ENCODE assay signal across 18 cellular contexts in the genomic region with DNA sequence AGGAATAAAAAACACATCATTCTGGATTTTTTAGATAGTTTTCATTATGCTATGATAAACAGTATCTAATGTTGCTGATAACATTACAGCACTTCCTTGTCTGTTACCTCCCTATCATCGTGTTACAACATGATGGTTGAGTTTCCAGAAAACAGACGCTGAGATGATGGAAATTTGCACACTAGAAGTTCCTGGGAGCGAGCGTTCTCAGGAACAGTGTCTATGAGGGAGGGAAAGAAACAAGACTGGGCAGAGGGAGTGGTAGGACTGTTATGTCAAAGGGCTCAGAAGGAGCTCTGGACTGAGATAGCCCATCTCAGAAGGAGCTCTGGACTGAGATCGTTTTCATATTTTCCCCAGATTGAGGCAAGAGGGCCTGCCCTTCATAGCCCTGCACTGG.
"Had no signal": no experiment of that assay in that cellular context is flagged by ENCODE, and none has a peak within 500 bp of the region (broad histone marks: within the 10 kb centered on the region; RNA-seq: fewer than 3 reads in every experiment).

No MANE protein-coding gene starts in this region.

- H3K4me1 ChIP-seq: breast epithelium, esophagus squamous epithelium, sigmoid colon had no signal

- H3K27ac ChIP-seq: coronary artery, sigmoid colon, thoracic aorta had no signal

- DNase-seq: activated CD4-positive, alpha-beta T cell treated with anti-CD3 and anti-CD28 coated beads for 1 hour; activated naive CD4-positive, alpha-beta T cell; activated T-cell treated with anti-CD3 and anti-CD28 coated beads, Interleukin-2, amount 50 U/mL, for 1 hour; amniotic stem cell; esophagus squamous epithelium; kidney glomerular epithelial cell; mucosa of descending colon; occipital lobe; posterior cingulate gyrus; sigmoid colon; stimulated activated CD4-positive, alpha-beta T cell treated with anti-CD3 and anti-CD28 coated beads, Interleukin-2, amount 100 ng/mL, for 48 hours; stimulated activated CD8-positive, alpha-beta memory T cell treated with anti-CD3 and anti-CD28 coated beads, Interleukin-4, amount 100 ng/mL, for 48 hours; stimulated activated naive B cell treated with anti-CD40 and anti-IgM and Interleukin-4, amounts not matched to agents 10 μg/mL and 1 μg/mL and 100 μg/mL, for 72 hours; T-helper 9 cell had no signal

- H3K36me3 ChIP-seq: breast epithelium, esophagus squamous epithelium, sigmoid colon, thoracic aorta had no signal

- ATAC-seq: activated T-helper 17 cell treated with anti-CD3 and anti-CD28 coated beads, Interleukin-2, amount 50 U/mL, for 72 hours; mucosa of descending colon; stimulated activated naive B cell treated with anti-CD40 and anti-IgM and Interleukin-4, amounts not matched to agents 10 μg/mL and 1 μg/mL and 100 μg/mL, for 72 hours had no signal

- H3K27me3 ChIP-seq: breast epithelium, esophagus squamous epithelium, sigmoid colon had no signal

- H3K4me3 ChIP-seq: breast epithelium, coronary artery, esophagus squamous epithelium, mucosa of descending colon, sigmoid colon, thoracic aorta had no signal

- H3K9me3 ChIP-seq: breast epithelium, esophagus squamous epithelium, mucosa of descending colon, sigmoid colon, thoracic aorta had no signal
